In genomic region chr1:179156708-179157107, GRCh38 we compare ENCODE assay signal across 7 cellular contexts.
"Had no signal": no experiment of that assay in that cellular context is flagged by ENCODE, and none has a peak within 500 bp of the region (broad histone marks: within the 10 kb centered on the region; RNA-seq: fewer than 3 reads in every experiment).

No MANE protein-coding gene starts in this region.

- DNase-seq: GM23248, H9, HCEC 1CT, HFFc6, IMR-90, KG1 had no signal

- H2AFZ ChIP-seq: GM23248 had no signal

- H3K27ac ChIP-seq: GM23248 had no signal

- H3K4me3 ChIP-seq: GM23248, K562 had no signal

- ATAC-seq: K562 had no signal
